ENCODE assay signal across 8 cellular contexts in the genomic region with DNA sequence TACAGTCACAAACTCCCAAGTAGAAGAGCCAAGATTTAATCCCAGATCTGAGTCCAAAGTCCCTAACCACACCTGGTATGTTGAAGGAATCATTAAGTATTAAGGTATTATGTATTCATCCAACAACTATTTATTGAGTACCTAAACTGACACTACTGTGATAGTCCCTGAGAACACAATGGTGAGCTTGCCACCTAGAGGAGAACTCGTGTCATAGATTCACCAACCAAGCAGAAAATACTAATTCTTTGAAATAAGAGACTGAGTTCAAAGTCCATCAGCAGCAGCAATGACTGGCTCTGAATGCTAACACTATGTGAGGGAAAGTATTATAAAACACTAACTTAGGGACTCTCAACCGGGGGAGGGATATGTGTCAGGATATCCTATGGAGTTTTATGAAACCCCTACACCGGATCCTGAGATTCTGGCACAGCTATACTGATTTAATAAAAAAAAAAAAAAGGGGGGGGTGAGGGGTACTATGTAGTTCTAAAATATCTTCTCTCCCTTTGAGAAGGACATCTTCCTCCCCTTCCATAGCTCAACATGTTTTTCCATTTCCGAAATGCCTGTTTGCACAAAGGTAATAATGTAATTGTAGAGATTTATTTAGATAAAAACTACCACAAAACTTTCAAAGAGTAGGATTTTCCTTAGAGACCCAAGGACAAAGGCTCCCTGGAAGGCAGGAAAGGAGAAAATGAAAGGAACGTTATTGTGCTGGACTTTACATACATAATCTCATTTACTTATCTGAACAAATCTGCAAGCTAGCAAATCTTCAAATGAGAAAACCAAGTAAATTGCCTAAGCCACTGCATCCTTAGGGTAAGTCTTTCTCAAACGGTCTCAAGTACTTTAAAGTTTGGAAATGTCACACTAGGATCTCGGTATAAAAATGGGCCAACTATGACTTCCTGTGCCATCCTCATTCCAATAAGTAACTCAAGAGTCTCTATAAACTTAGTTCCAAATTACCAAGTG. TPM values are rescaled to one million over a fixed set of nuclear protein-coding genes. Genes with fewer than 3 reads are reported as not detected.
DNase-seq lines count a peak whose midpoint lies in the region; ATAC-seq and TF ChIP-seq lines count a peak whose summit lies in the region.

No MANE protein-coding gene starts in this region.

- peak overlapping the region in 1 of 2 donors; percentile 33 for H3K27ac ChIP-seq in lung (ENCODE audit: low read depth in 1 of 2, low read length in 1 of 2)
- H3K27ac ChIP-seq in tibial nerve: peak overlapping the region in 3 of 4 donors; percentile 0 to 96 (median 93)

- H3K9me3 ChIP-seq in lung (ENCODE audit: control insufficient read depth in 2 of 2, insufficient read depth in 1 of 2, low read length in 1 of 2): no peaks in the 10 kb centered on the region
- no peaks in the 10 kb centered on the region for H3K9me3 ChIP-seq in tibial nerve

- TF ChIP-seq POLR2A in tibial nerve (IDR thresholded peaks at IDR 0.05): no peak

- H3K36me3 ChIP-seq in lung (ENCODE audit: control insufficient read depth in 2 of 2, insufficient read depth in 2 of 2, low read length in 2 of 2) (no peaks in the 10 kb centered on the region), tibial nerve (no peaks in the 10 kb centered on the region)

- H3K4me3 ChIP-seq in lung (no peak overlapping the region), tibial nerve (peak overlapping the region in 3 of 4 donors; percentile 77 to 94 (median 91))

- no peaks in the 10 kb centered on the region for H3K27me3 ChIP-seq in lung (ENCODE audit: control insufficient read depth, insufficient read depth)
- no peaks in the 10 kb centered on the region for H3K27me3 ChIP-seq in tibial nerve

- 19 to 21% methylated on average over 7 of the region's 7 CpGs for WGBS in lung, 2 donors
- 25% methylated on average over 7 of the region's 7 CpGs for WGBS in tibial nerve, 2 donors

- TF ChIP-seq CTCF in lung (IDR thresholded peaks at IDR 0.05; ENCODE audit: control extremely low read depth, extremely low read depth) (peak; percentile 38), tibial nerve (IDR thresholded peaks at IDR 0.05) (peak; percentile 38 to 52 (median 46))

- no peak for TF ChIP-seq EP300 in tibial nerve (IDR thresholded peaks at IDR 0.05)

- peak; percentile 87 for DNase-seq in DMS53 treated with DMSO at 0.1 percent for 48 hours (lab: John Stamatoyannopoulos, UW; ENCODE audit: unreplicated experiment)
- peak; percentile 50 for DNase-seq in HuH-7.5 (ENCODE audit: low spot score)
- DNase-seq in SIG-M5 (lab: John Stamatoyannopoulos, UW): peak; percentile 9
- peak; percentile 29 for DNase-seq in cerebellum (ENCODE audit: low spot score)
- no peak for DNase-seq in lung (ENCODE audit: low spot score)
- DNase-seq in tibial nerve (ENCODE audit: low spot score in 2 of 2): peak in 1 of 2 donors; percentile 18
- DNase-seq in GM19240 (ENCODE audit: insufficient read length, low spot score): no peak

- H3K4me1 ChIP-seq in lung (ENCODE audit: control insufficient read depth in 2 of 2, insufficient read depth in 2 of 2, low read length in 2 of 2) (peaks cover 4 to 24% of the 10 kb centered on the region in 2 donors), tibial nerve (peaks cover 4 to 63% (median 36%) of the 10 kb centered on the region in 4 donors)

- ATAC-seq in GM19328 (IDR thresholded peaks at IDR 0.05; ENCODE audit: unreplicated experiment) (peak; percentile 40), lung (ENCODE audit: insufficient read depth, low FRiP score) (no peak)

RNA-seq across cellular contexts. Expression of a gene that starts 1.5 kb away (rescaled TPM):
- total RNA-seq in cerebellum (128 TPM), lung (100 to 1,000 TPM; 123 to 281 TPM), tibial nerve (100 to 1,000 TPM in 3 of 4 donors, 10 to 100 TPM in 1; 84.3 to 135 (median 113) TPM)
- 10 to 100 TPM; 40.5 to 94.7 TPM for polyA plus RNA-seq in lung

RNA-seq across cellular contexts. Expression of a gene that starts 17.2 kb away (rescaled TPM):
- total RNA-seq in cerebellum: not detected
- under 1 TPM in 1 of 2 donors, not detected in 1; 0.64 TPM for total RNA-seq in lung
- 10 to 100 TPM; 18.5 to 62.7 TPM for polyA plus RNA-seq in lung
- not detected for total RNA-seq in tibial nerve

RNA-seq across cellular contexts. Expression of a gene that starts 56.6 kb away (rescaled TPM):
- total RNA-seq in cerebellum: 35.7 TPM
- total RNA-seq in lung: 10 to 100 TPM; 37.0 to 41.5 TPM
- 10 to 100 TPM; 51.5 to 63.1 TPM for polyA plus RNA-seq in lung
- total RNA-seq in tibial nerve: 10 to 100 TPM; 29.6 to 42.9 (median 35.7) TPM

Comparison
In these comparisons a context has a peak if more than half of its experiments do, and no peak if none do; other contexts are left out.
1. DNase-seq: peak in DMS53 treated with DMSO at 0.1 percent for 48 hours (single experiment), HuH-7.5 (single experiment), SIG-M5 (single experiment) and cerebellum (single experiment); none in lung (single experiment) and GM19240 (single experiment).